ENCODE assay signal across 19 cellular contexts in the genomic region with DNA sequence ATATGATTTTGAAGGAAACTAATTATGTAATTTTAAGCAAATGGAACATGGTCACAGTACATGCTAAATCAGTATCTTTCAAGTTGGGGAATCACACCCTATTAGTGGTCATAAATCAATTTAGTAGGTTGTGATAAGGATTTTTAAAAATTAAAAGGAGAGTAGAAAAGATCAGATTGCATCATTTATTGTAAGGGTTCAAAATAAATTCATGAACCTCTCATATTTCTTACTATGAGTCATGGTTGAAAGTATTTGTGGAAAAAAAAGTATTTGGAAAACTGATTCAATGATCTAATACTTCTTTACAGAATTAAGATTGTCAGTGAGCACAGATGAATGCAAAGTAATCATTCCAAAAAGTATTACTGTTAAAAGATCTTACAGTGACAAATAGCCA. TPM values are rescaled to one million over a fixed set of nuclear protein-coding genes. Genes with fewer than 3 reads are reported as not detected.
DNase-seq lines count a peak whose midpoint lies in the region; ATAC-seq, FAIRE-seq and TF ChIP-seq lines count a peak whose summit lies in the region.
"Had no signal": no experiment of that assay in that cellular context is flagged by ENCODE, and none has a peak within 500 bp of the region (broad histone marks: within the 10 kb centered on the region; RNA-seq: fewer than 3 reads in every experiment).

No MANE protein-coding gene starts in this region.

- H3K4me2 ChIP-seq in K562 (ENCODE audit: insufficient read depth, low read length): no peak overlapping the region

- H3K79me2 ChIP-seq in K562 (ENCODE audit: control insufficient read depth, insufficient read depth, low read length): peaks cover 55% of the 10 kb centered on the region

- no peak for TF ChIP-seq POLR2A in K562 (conservative IDR thresholded peaks at IDR 0.05)

- no peaks in the 10 kb centered on the region for H3K9me3 ChIP-seq in HEK293 (ENCODE audit: control insufficient read depth, insufficient read depth, low read depth, low read length)
- no peaks in the 10 kb centered on the region for H3K9me3 ChIP-seq in K562 (replicated peaks; ENCODE audit: control insufficient read depth, insufficient read depth, low read depth, low read length)

- H4K20me1 ChIP-seq in K562 (replicated peaks; ENCODE audit: control insufficient read depth, insufficient read depth, low read length): peaks cover 7% of the 10 kb centered on the region; the same call in 1 of the 2 replicates

- H3K36me3 ChIP-seq in HEK293 (ENCODE audit: control insufficient read depth in 2 of 2, insufficient read depth in 1 of 2, low read length in 2 of 2) (peaks cover 21 to 36% of the 10 kb centered on the region in 2 experiments), K562 (ENCODE audit: control insufficient read depth, insufficient read depth, low read length) (peaks cover 53% of the 10 kb centered on the region)

- no TSS peak for BruUV-seq in K562 (replicated peaks; lab: Mats Ljungman, UMichigan)

- no peak for FAIRE-seq in K562 (lab: Jason Lieb, UNC)
- FAIRE-seq: HTR-8/SVneo had no signal

- no peak overlapping the region for H2AFZ ChIP-seq in K562 (ENCODE audit: low read depth, low read length)

- TF ChIP-seq RAD21 in K562 (CRISPR knock-in tag; conservative IDR thresholded peaks at IDR 0.05 in 1 of 2, IDR thresholded peaks at IDR 0.05 in 1 of 2): no peak

- H3K9ac ChIP-seq in K562 (ENCODE audit: insufficient read depth in 1 of 2, low read depth in 2 of 2, low read length in 2 of 2): no peak overlapping the region

- POLR2A ChIA-PET in HEK293 (lab: Yijun Ruan, JAX): no interaction called here
- POLR2A ChIA-PET in K562 (lab: Yijun Ruan, JAX): no interaction called here

- H3K4me1 ChIP-seq in HEK293 (ENCODE audit: control insufficient read depth, insufficient read depth, low read length) (peaks cover 18% of the 10 kb centered on the region), K562 (replicated peaks in 1 of 2; ENCODE audit: control insufficient read depth in 2 of 2, insufficient read depth in 2 of 2, low read length in 2 of 2) (peaks cover 5 to 8% of the 10 kb centered on the region in 2 experiments; a peak in 3 of 5 replicates)

- no peak for TF ChIP-seq CTCF in HEK293 (tag by site-specific recombination; IDR thresholded peaks at IDR 0.05)
- TF ChIP-seq CTCF in K562 (IDR thresholded peaks at IDR 0.05 in 2 of 3, conservative IDR thresholded peaks at IDR 0.05 in 1 of 3; ENCODE audit: insufficient read depth in 2 of 3, low read depth in 1 of 3, low read length in 3 of 3): no peak

- in situ Hi-C loops in K562 (cut with MboI): no loop called here

- H3K27me3 ChIP-seq in K562 (ENCODE audit: control insufficient read depth in 2 of 2, insufficient read depth in 2 of 2, low read length in 2 of 2): no peaks in the 10 kb centered on the region

- CTCF ChIA-PET in HEK293 (lab: Yijun Ruan, JAX) (interaction anchor here (1.1 kb wide), 1 partner anchor 9 kb away, joined by 3 read pairs; no protein-coding TSS in a partner anchor), K562 (lab: Yijun Ruan, JAX; ENCODE audit: low intra/inter-chr PET ratio) (no interaction called here)

- H3K4me3 ChIP-seq in HEK293 (ENCODE audit: low read depth, low read length) (no peak overlapping the region), K562 (no peak overlapping the region)

- DNase-seq in AG20443 (ENCODE audit: low spot score) (peak; percentile 20), K562 (ENCODE audit: extremely low read depth in 1 of 4, low spot score in 3 of 4) (no peak), iris pigment epithelial cell (ENCODE audit: low read depth) (peak; percentile 55), NCI-H2227 treated with DMSO at 0.1 percent for 48 hours (lab: John Stamatoyannopoulos, UW) (no peak), NCI-H774 (lab: John Stamatoyannopoulos, UW) (no peak), LoVo (ENCODE audit: low spot score) (no peak)
- DNase-seq: activated T-cell treated with anti-CD3 and anti-CD28 coated beads, Interleukin-2, amount 50 U/mL, for 1 hour; aorta; C1 segment of cervical spinal cord; DND-41; effector CD4-positive, alpha-beta T cell; posterior cingulate gyrus; stimulated activated CD4-positive, alpha-beta T cell treated with anti-CD3 and anti-CD28 coated beads, Interleukin-12 subunit alpha, Interleukin-12 subunit beta, amount 100 ng/mL, for 4 hours; T-helper 17 cell had no signal

- no peak for TF ChIP-seq EP300 in K562 (IDR thresholded peaks at IDR 0.05; ENCODE audit: low read length)

- intact Hi-C loops in K562 (cut with micrococcal nuclease): no loop called here

- peaks cover 4% of the 10 kb centered on the region for H3K9me1 ChIP-seq in K562 (ENCODE audit: control insufficient read depth, insufficient read depth, low read length)

- no peak for ATAC-seq in K562
- no peak for ATAC-seq in HG03439 (IDR thresholded peaks at IDR 0.05; ENCODE audit: unreplicated experiment)
- ATAC-seq: activated CD4-positive, CD25-positive, alpha-beta regulatory T cell treated with anti-CD3 and anti-CD28 coated beads, Interleukin-2, amount 50 U/mL, for 24 hours; T-helper 17 cell had no signal

- H3K27ac ChIP-seq in HEK293 (ENCODE audit: extremely low read depth, low read depth, low read length) (no peak overlapping the region), K562 (ENCODE audit: extremely low read depth, low read depth, low read length) (no peak overlapping the region)
- H3K27ac ChIP-seq: RWPE1 had no signal

TF ChIP-seq in K562, 482 proteins besides CTCF, POLR2A, EP300 and RAD21:
- TF ChIP-seq SAP30 (IDR thresholded peaks at IDR 0.05; ENCODE audit: borderline replicate concordance, insufficient read depth, low read depth, low read length, poor library complexity, severe bottlenecking) (no peak), CEBPG (CRISPR knock-in tag; IDR thresholded peaks at IDR 0.05) (no peak), CEBPG (tag; conservative IDR thresholded peaks at IDR 0.05 in 1 of 2, IDR thresholded peaks at IDR 0.05 in 1 of 2) (peak; percentile 70 to 74), CEBPB (tag; IDR thresholded peaks at IDR 0.05) (peak; percentile 54), ATF3 (IDR thresholded peaks at IDR 0.05) (peak; percentile 74), ATF3 (CRISPR knock-in tag; conservative IDR thresholded peaks at IDR 0.05) (no peak)

RNA-seq across cellular contexts. Expression of gene ADSS2, which starts 14.6 kb away (rescaled TPM):
- 34.0 and 121 TPM in 2 replicates for total RNA-seq in K562 (2011; cell fraction: chromatin; rRNA removed; ENCODE audit: low replicate concordance)
- total RNA-seq in K562 (2011; cell fraction: nucleolus; rRNA removed): 13.8 and 21.3 TPM in 2 replicates
- total RNA-seq in K562 (2011; cell fraction: nucleoplasm; rRNA removed): 35.2 and 46.0 TPM in 2 replicates
- 46.2 and 47.3 TPM in 2 replicates for total RNA-seq in K562 (2014; rRNA removed)
- total RNA-seq in K562 (2014; rRNA removed; fragmentation: Illumina TruSeq; extraction: Trizol): 63.8 and 67.1 TPM in 2 replicates
- 60.7 and 63.1 TPM in 2 replicates for total RNA-seq in K562 (2015; rRNA removed; fragmentation: Illumina TruSeq; extraction: Trizol)
- 50.1 and 52.0 TPM in 2 replicates for total RNA-seq in K562 (2021)
- 51.3 and 62.9 TPM in 2 replicates for polyA plus RNA-seq in K562 (2011; rRNA removed)
- polyA plus RNA-seq in K562 (2011; cell fraction: cytosol; rRNA removed): 11.7 and 23.8 TPM in 2 replicates
- polyA plus RNA-seq in K562 (2011; cell fraction: nucleus; rRNA removed): 22.8 and 41.5 TPM in 2 replicates
- polyA plus RNA-seq in K562 (2012): 46.0 and 52.0 TPM in 2 replicates
- polyA plus RNA-seq in K562 (2014; fragmentation: Illumina TruSeq; extraction: Trizol): 50.1 and 59.4 TPM in 2 replicates
- 10 to 100 TPM in 1 of 2 experiments, 1 to 10 TPM in 1; 8.8 to 13.7 TPM for polyA plus RNA-seq in K562 (2014; fragmentation: Nextera tagmentation; extraction: Ambion mirVana)
- polyA plus RNA-seq in K562 (2014; rRNA removed): 61.4 and 61.9 TPM in 2 replicates
- 65.9 and 81.4 TPM in 2 replicates for polyA minus RNA-seq in K562 (2011; rRNA and poly(A)+ RNA removed)
- polyA minus RNA-seq in K562 (2011; cell fraction: cytosol; rRNA and poly(A)+ RNA removed): 25.4 and 26.0 TPM in 2 replicates
- polyA minus RNA-seq in K562 (2011; cell fraction: nucleus; rRNA and poly(A)+ RNA removed): 40.8 and 69.0 TPM in 2 replicates

RNA-seq across cellular contexts. Expression of gene CATSPERE, which starts 24.0 kb away (rescaled TPM):
- total RNA-seq in K562 (2011; cell fraction: chromatin; rRNA removed; ENCODE audit: low replicate concordance): 0.46 TPM in 1 of 2 replicates, not detected in the other
- total RNA-seq in K562 (2011; cell fraction: nucleolus; rRNA removed): 0.13 TPM in 1 of 2 replicates, not detected in the other
- total RNA-seq in K562 (2011; cell fraction: nucleoplasm; rRNA removed): 0.15 and 0.53 TPM in 2 replicates
- total RNA-seq in K562 (2014; rRNA removed): not detected in 2 replicates
- total RNA-seq in K562 (2014; rRNA removed; fragmentation: Illumina TruSeq; extraction: Trizol): 0.06 and 0.15 TPM in 2 replicates
- total RNA-seq in K562 (2015; rRNA removed; fragmentation: Illumina TruSeq; extraction: Trizol): 0.07 and 0.11 TPM in 2 replicates
- total RNA-seq in K562 (2021): not detected in 2 replicates
- 0.06 and 0.23 TPM in 2 replicates for polyA plus RNA-seq in K562 (2011; rRNA removed)
- 0.01 TPM in 1 of 2 replicates, not detected in the other for polyA plus RNA-seq in K562 (2011; cell fraction: cytosol; rRNA removed)
- 0.17 and 0.28 TPM in 2 replicates for polyA plus RNA-seq in K562 (2011; cell fraction: nucleus; rRNA removed)
- 0.10 and 0.22 TPM in 2 replicates for polyA plus RNA-seq in K562 (2012)
- 0.09 TPM in 1 of 2 replicates, not detected in the other for polyA plus RNA-seq in K562 (2014; fragmentation: Illumina TruSeq; extraction: Trizol)
- polyA plus RNA-seq in K562 (2014; fragmentation: Nextera tagmentation; extraction: Ambion mirVana): under 1 TPM in 1 of 2 experiments, not detected in 1; 0.08 TPM
- polyA plus RNA-seq in K562 (2014; rRNA removed): 0.16 TPM in 1 of 2 replicates, not detected in the other
- polyA minus RNA-seq in K562 (2011; rRNA and poly(A)+ RNA removed): 0.18 and 0.36 TPM in 2 replicates
- polyA minus RNA-seq in K562 (2011; cell fraction: cytosol; rRNA and poly(A)+ RNA removed): not detected in 2 replicates
- polyA minus RNA-seq in K562 (2011; cell fraction: nucleus; rRNA and poly(A)+ RNA removed): 0.22 TPM in 1 of 2 replicates, not detected in the other

Comparison
In these comparisons a context has a peak if more than half of its experiments do, and no peak if none do; other contexts are left out.
1. DNase-seq: peak in AG20443 (single experiment) and iris pigment epithelial cell (single experiment); none in K562 (0 of 4), NCI-H2227 treated with DMSO at 0.1 percent for 48 hours (single experiment), NCI-H774 (single experiment) and LoVo (single experiment).